In the genomic region with DNA sequence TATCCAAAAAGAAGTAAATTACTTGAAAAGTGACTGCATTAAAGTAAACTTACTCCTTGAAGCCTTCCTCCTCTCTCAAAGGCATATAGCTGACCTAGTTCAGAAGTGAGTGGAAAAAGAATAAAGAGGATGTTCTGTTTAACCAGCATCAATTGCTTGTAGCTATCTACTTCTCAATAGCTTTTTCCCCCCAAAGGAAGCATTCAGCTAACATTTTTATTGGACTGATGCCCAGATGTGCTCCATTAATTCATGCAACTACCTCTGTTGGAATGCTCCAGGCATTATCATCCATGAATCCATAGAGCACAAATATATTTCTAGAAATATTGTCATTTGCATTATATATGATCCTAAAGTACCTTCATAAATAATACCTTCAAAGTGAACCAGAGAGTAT, we compare ENCODE assay signal across 1 cellular context.
TF ChIP-seq lines count a peak whose summit lies in the region.

No MANE protein-coding gene starts in this region.

TF ChIP-seq in SK-N-SH, 30 proteins besides CTCF, POLR2A, EP300 and RAD21 (continued from another document):
- no peak for TF ChIP-seq JUND (IDR thresholded peaks at IDR 0.05)
- no peak for TF ChIP-seq CHD2 (IDR thresholded peaks at IDR 0.05; ENCODE audit: low read length, partially characterized antibody)
- TF ChIP-seq MXI1 (IDR thresholded peaks at IDR 0.05; ENCODE audit: low read depth, low read length), result no peak
- no peak for TF ChIP-seq GABPA (IDR thresholded peaks at IDR 0.05; ENCODE audit: low read depth)
- TF ChIP-seq ZBTB33 (IDR thresholded peaks at IDR 0.05; ENCODE audit: borderline replicate concordance, low read depth), result no peak
- no peak for TF ChIP-seq TAF1 (IDR thresholded peaks at IDR 0.05; ENCODE audit: borderline replicate concordance, low read depth, low read length)
- TF ChIP-seq, protein P1, sequence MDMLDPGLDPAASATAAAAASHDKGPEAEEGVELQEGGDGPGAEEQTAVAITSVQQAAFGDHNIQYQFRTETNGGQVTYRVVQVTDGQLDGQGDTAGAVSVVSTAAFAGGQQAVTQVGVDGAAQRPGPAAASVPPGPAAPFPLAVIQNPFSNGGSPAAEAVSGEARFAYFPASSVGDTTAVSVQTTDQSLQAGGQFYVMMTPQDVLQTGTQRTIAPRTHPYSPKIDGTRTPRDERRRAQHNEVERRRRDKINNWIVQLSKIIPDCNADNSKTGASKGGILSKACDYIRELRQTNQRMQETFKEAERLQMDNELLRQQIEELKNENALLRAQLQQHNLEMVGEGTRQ (IDR thresholded peaks at IDR 0.05; ENCODE audit: borderline replicate concordance, low read depth, low read length), result no peak
- TF ChIP-seq TEAD4 (IDR thresholded peaks at IDR 0.05; ENCODE audit: borderline replicate concordance, insufficient read depth), result no peak
- no peak for TF ChIP-seq RXRA (IDR thresholded peaks at IDR 0.05; ENCODE audit: borderline replicate concordance, low read depth)
